Comparison of ENCODE assay signal across 22 cellular contexts in genomic region chr6:20686142-20686541, GRCh38.
DNase-seq lines count a peak whose midpoint lies in the region; ATAC-seq, FAIRE-seq and TF ChIP-seq lines count a peak whose summit lies in the region.
"Had no signal": no experiment of that assay in that cellular context is flagged by ENCODE, and none has a peak within 500 bp of the region (broad histone marks: within the 10 kb centered on the region; RNA-seq: fewer than 3 reads in every experiment).

No MANE protein-coding gene starts in this region.

- CTCF ChIA-PET in K562 (lab: Yijun Ruan, JAX; ENCODE audit: low intra/inter-chr PET ratio): no interaction called here

- peak; percentile 59 for ATAC-seq in K562
- no peak for ATAC-seq in GM19035 (IDR thresholded peaks at IDR 0.05; ENCODE audit: unreplicated experiment)
- ATAC-seq: A549; body of pancreas; left cardiac atrium; stimulated activated effector memory CD8-positive, alpha-beta T cell treated with anti-CD3 and anti-CD28 coated beads, Interleukin-12 subunit alpha, Interleukin-12 subunit beta, amount 100 ng/mL, for 72 hours had no signal

- FAIRE-seq in K562 (lab: Jason Lieb, UNC): no peak
- FAIRE-seq: A549, GM12892 had no signal

- H3K4me3 ChIP-seq in BE2C (ENCODE audit: low read depth, low read length) (no peak overlapping the region), K562 (no peak overlapping the region), coronary artery (no peak overlapping the region), foreskin fibroblast (ENCODE audit: low read depth in 1 of 2, low read length in 2 of 2) (no peak overlapping the region)
- H3K4me3 ChIP-seq: A549, body of pancreas, esophagus muscularis mucosa, skin epidermis, transverse colon had no signal

- H3K27ac ChIP-seq in K562 (ENCODE audit: extremely low read depth, low read depth, low read length): no peak overlapping the region
- H3K27ac ChIP-seq in coronary artery: no peak overlapping the region
- H3K27ac ChIP-seq: A549, body of pancreas, esophagus muscularis mucosa, skin epidermis, transverse colon had no signal

- H3K36me3 ChIP-seq in BE2C (no peaks in the 10 kb centered on the region), K562 (ENCODE audit: control insufficient read depth, insufficient read depth, low read length) (no peaks in the 10 kb centered on the region)
- H3K36me3 ChIP-seq: esophagus muscularis mucosa, transverse colon had no signal

- H3K4me1 ChIP-seq in BE2C (peaks cover 10% of the 10 kb centered on the region; the same call in 1 of the 2 replicates), K562 (replicated peaks in 1 of 2; ENCODE audit: control insufficient read depth in 2 of 2, insufficient read depth in 2 of 2, low read length in 2 of 2) (peaks cover 0 to 9% of the 10 kb centered on the region in 2 experiments; a peak in 3 of 5 replicates)

- no peak overlapping the region for H2AFZ ChIP-seq in K562 (ENCODE audit: low read depth, low read length)

- no TSS peak for BruUV-seq in K562 (replicated peaks; lab: Mats Ljungman, UMichigan)

- H3K27me3 ChIP-seq in BE2C (no peaks in the 10 kb centered on the region), K562 (ENCODE audit: control insufficient read depth in 2 of 2, insufficient read depth in 2 of 2, low read length in 2 of 2) (no peaks in the 10 kb centered on the region)
- H3K27me3 ChIP-seq: body of pancreas, esophagus muscularis mucosa, transverse colon had no signal

- no peak overlapping the region for H3K9ac ChIP-seq in K562 (ENCODE audit: insufficient read depth in 1 of 2, low read depth in 2 of 2, low read length in 2 of 2)

- H3K9me3 ChIP-seq in BE2C (no peaks in the 10 kb centered on the region), K562 (replicated peaks; ENCODE audit: control insufficient read depth, insufficient read depth, low read depth, low read length) (no peaks in the 10 kb centered on the region)
- H3K9me3 ChIP-seq: A549, body of pancreas, esophagus muscularis mucosa, transverse colon had no signal

- WGBS in K562 (ENCODE audit: insufficient coverage, low coverage, missing lambda C conversion rate): 64% methylated on average over 6 of the region's 6 CpGs

- TF ChIP-seq POLR2A in K562 (conservative IDR thresholded peaks at IDR 0.05): no peak

- H3K9me1 ChIP-seq in K562 (ENCODE audit: control insufficient read depth, insufficient read depth, low read length): no peaks in the 10 kb centered on the region

- POLR2A ChIA-PET in K562 (lab: Yijun Ruan, JAX): no interaction called here

- DNase-seq in BE2C (peak; percentile 47), NAMALWA (ENCODE audit: low spot score) (peak; percentile 39), NCI-H510A treated with DMSO at 0.1 percent for 48 hours (lab: John Stamatoyannopoulos, UW) (peak; percentile 27), K562 (ENCODE audit: extremely low read depth in 1 of 4, low spot score in 3 of 4) (peak in 1 of 4 experiments; percentile 33), coronary artery (ENCODE audit: low spot score) (no peak), midbrain (lab: John Stamatoyannopoulos, UW) (no peak), foreskin fibroblast (no peak)
- DNase-seq: activated CD4-positive, alpha-beta T cell treated with anti-CD3 and anti-CD28 coated beads, Interleukin-2, amount 10 ng/mL, durations not matched to agents 7 days and 5 days; activated naive CD4-positive, alpha-beta T cell treated with anti-CD3 and anti-CD28 coated beads, Interleukin-2, amount 10 ng/mL, durations not matched to agents 7 days and 5 days; body of pancreas; H7; head of caudate nucleus; left cardiac atrium; NCI-H1048; SIG-M5; transverse colon had no signal

- no peak for TF ChIP-seq EP300 in K562 (IDR thresholded peaks at IDR 0.05; ENCODE audit: low read length)

- no peak overlapping the region for H3K4me2 ChIP-seq in K562 (ENCODE audit: insufficient read depth, low read length)
- H3K4me2 ChIP-seq: A549 had no signal

- H4K20me1 ChIP-seq in K562 (replicated peaks; ENCODE audit: control insufficient read depth, insufficient read depth, low read length): 0 out of 2 replicates have a peak, but pooled peaks cover 8% of the 10 kb centered on the region

- TF ChIP-seq CTCF in BE2C (IDR thresholded peaks at IDR 0.05; ENCODE audit: low read depth, low read length): peak; percentile 41
- TF ChIP-seq CTCF in K562 (IDR thresholded peaks at IDR 0.05 in 2 of 3, conservative IDR thresholded peaks at IDR 0.05 in 1 of 3; ENCODE audit: insufficient read depth in 2 of 3, low read depth in 1 of 3, low read length in 3 of 3): peak in 2 of 3 experiments; percentile 27 to 28; a peak in 2 of 6 replicates
- no peak for TF ChIP-seq CTCF in coronary artery (IDR thresholded peaks at IDR 0.05)
- no peak for TF ChIP-seq CTCF in foreskin fibroblast (IDR thresholded peaks at IDR 0.05; ENCODE audit: low read depth, low read length)

- intact Hi-C loops in K562 (cut with micrococcal nuclease): no loop called here

- in situ Hi-C loops in K562 (cut with MboI): no loop called here

- no peak for TF ChIP-seq RAD21 in K562 (CRISPR knock-in tag; conservative IDR thresholded peaks at IDR 0.05 in 1 of 2, IDR thresholded peaks at IDR 0.05 in 1 of 2)

- H3K79me2 ChIP-seq in K562 (ENCODE audit: control insufficient read depth, insufficient read depth, low read length): peaks cover 19% of the 10 kb centered on the region

TF ChIP-seq in K562, 482 proteins besides CTCF, POLR2A, EP300 and RAD21:
- no peak for TF ChIP-seq DACH1 (IDR thresholded peaks at IDR 0.05; ENCODE audit: partially characterized antibody)
- 0 out of 2 replicates have a peak, but pooled peaks have one; percentile 66 for TF ChIP-seq ZBTB5 (IDR thresholded peaks at IDR 0.05)
- TF ChIP-seq ZNF134 (CRISPR knock-in tag; conservative IDR thresholded peaks at IDR 0.05): no peak
- no peak for TF ChIP-seq XRCC5 (IDR thresholded peaks at IDR 0.05; ENCODE audit: low read depth, low read length)
- peak; percentile 33; the same call in 1 of the 2 replicates for TF ChIP-seq HINFP (tag; conservative IDR thresholded peaks at IDR 0.05; ENCODE audit: low read depth)
- TF ChIP-seq HBP1 (CRISPR knock-in tag; IDR thresholded peaks at IDR 0.05): no peak
- TF ChIP-seq BRD4 (IDR thresholded peaks at IDR 0.05): no peak
- 0 out of 2 replicates have a peak, but pooled peaks have one; percentile 14 for TF ChIP-seq PKNOX1 (IDR thresholded peaks at IDR 0.05)
- no peak for TF ChIP-seq POLR2AphosphoS2 (IDR thresholded peaks at IDR 0.05; ENCODE audit: low read length)

Comparison
In these comparisons a context has a peak if more than half of its experiments do, and no peak if none do; other contexts are left out.
1. DNase-seq: peak in BE2C (single experiment), NAMALWA (single experiment) and NCI-H510A treated with DMSO at 0.1 percent for 48 hours (single experiment); none in coronary artery (single experiment), midbrain (single experiment) and foreskin fibroblast (0 of 2).
2. CTCF ChIP-seq: peak in BE2C (single experiment) and K562 (2 of 3); none in coronary artery (single experiment) and foreskin fibroblast (single experiment).